In the genomic region with DNA sequence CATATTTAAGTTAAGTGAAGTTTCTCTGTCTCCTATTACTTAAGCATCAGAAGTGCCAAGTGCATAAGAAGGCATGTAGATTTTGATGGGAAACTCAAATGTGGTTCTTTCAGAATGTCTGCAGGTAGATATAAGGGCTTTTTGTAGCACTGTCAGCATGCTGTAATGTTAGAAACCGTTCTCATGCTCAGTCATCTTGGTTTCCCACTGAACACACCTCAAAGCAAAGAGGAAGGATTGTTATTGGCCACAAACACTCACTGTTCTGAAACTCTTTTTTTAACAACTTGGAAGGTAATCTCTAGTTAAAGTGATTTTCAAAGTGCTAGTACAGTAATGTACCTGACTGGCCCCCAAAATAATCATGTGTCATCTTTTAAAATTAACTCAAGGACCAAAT, we compare ENCODE assay signal across 1 cellular context.
TF ChIP-seq lines count a peak whose summit lies in the region.

No MANE protein-coding gene starts in this region.

TF ChIP-seq in H1, 55 proteins besides CTCF, POLR2A, EP300 and RAD21 (continued from another document):
- TF ChIP-seq PHF8 (conservative IDR thresholded peaks at IDR 0.05; ENCODE audit: low read depth, low read length), result no peak
